In genomic region chr3:77348244-77348855, GRCh38 we compare ENCODE assay signal across 1 cellular context.
TF ChIP-seq lines count a peak whose summit lies in the region.

No MANE protein-coding gene starts in this region.

TF ChIP-seq in IMR-90, 13 proteins besides CTCF, POLR2A, EP300 and RAD21:
- TF ChIP-seq NFE2L2 (IDR thresholded peaks at IDR 0.05; ENCODE audit: low read depth, low read length) (no peak), BHLHE40 (IDR thresholded peaks at IDR 0.05; ENCODE audit: low read depth, low read length) (no peak), RCOR1 (IDR thresholded peaks at IDR 0.05; ENCODE audit: insufficient replicate concordance, low read length) (no peak), MAFK (IDR thresholded peaks at IDR 0.05; ENCODE audit: low read depth, low read length) (no peak), USF2 (IDR thresholded peaks at IDR 0.05; ENCODE audit: low read depth, low read length) (no peak), CEBPB (IDR thresholded peaks at IDR 0.05; ENCODE audit: low read depth, low read length) (no peak), MXI1 (IDR thresholded peaks at IDR 0.05; ENCODE audit: borderline replicate concordance, low read depth, low read length) (no peak), CHD1 (IDR thresholded peaks at IDR 0.05; ENCODE audit: low read depth, low read length) (no peak), MAZ (IDR thresholded peaks at IDR 0.05; ENCODE audit: borderline replicate concordance, low read depth, low read length) (no peak), FOS (IDR thresholded peaks at IDR 0.05; ENCODE audit: low read depth, low read length) (no peak), SMC3 (IDR thresholded peaks at IDR 0.05; ENCODE audit: low read depth, low read length) (no peak; the same call in 1 of the 2 replicates), RFX5 (IDR thresholded peaks at IDR 0.05; ENCODE audit: low read depth, low read length) (no peak), ELK1 (IDR thresholded peaks at IDR 0.05; ENCODE audit: borderline replicate concordance, low read depth, low read length) (no peak)
